ENCODE assay signal across 1 cellular context in the genomic region with DNA sequence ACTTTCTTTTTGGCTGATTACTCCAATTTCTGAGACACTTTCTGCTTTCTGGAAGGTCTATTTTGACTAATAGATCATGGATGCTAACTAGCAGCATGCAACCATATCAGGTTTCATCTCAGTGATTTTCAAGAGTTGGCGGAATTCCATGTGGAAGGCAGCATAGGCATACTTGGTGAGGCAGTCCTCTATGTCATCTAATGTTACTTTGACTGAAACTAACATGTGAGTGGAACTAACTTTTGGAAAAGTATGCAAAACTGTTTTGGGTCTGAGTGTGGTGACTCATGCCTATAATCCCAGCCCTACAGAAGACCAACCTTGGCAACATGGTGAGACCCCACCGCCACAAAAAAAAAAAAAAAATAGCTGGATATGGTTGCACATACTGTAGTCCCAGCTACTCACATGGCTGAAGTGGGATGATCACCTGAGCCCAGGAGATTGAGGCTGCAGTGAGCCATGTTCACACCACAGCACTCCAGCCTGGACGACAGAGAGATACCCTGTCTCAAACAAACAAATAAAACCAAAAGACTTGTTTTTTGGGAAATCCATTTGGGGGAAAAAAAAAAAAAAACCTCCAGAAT.
TF ChIP-seq lines count a peak whose summit lies in the region.

No MANE protein-coding gene starts in this region.

TF ChIP-seq in HEK293, 187 proteins besides CTCF, POLR2A, EP300 and RAD21 (continued from another document):
- TF ChIP-seq MZF1 (tag by site-specific recombination; IDR thresholded peaks at IDR 0.05; ENCODE audit: borderline replicate concordance) = no peak
- no peak for TF ChIP-seq ZNF549 (tag by site-specific recombination; IDR thresholded peaks at IDR 0.05)
- TF ChIP-seq PRDM2 (tag by site-specific recombination; IDR thresholded peaks at IDR 0.05; ENCODE audit: borderline replicate concordance) = no peak
- no peak for TF ChIP-seq ZNF580 (tag by site-specific recombination; IDR thresholded peaks at IDR 0.05)
- no peak for TF ChIP-seq ZNF211 (tag by site-specific recombination; IDR thresholded peaks at IDR 0.05; ENCODE audit: low read depth)
- TF ChIP-seq GLI4 (tag by site-specific recombination; IDR thresholded peaks at IDR 0.05) = no peak
- TF ChIP-seq ZBTB7A (tag by site-specific recombination; IDR thresholded peaks at IDR 0.05; ENCODE audit: low read depth) = no peak
- no peak for TF ChIP-seq ZNF292 (tag by site-specific recombination; IDR thresholded peaks at IDR 0.05; ENCODE audit: borderline replicate concordance, low read depth)
- TF ChIP-seq IKZF3 (tag by site-specific recombination; IDR thresholded peaks at IDR 0.05) = no peak
- no peak for TF ChIP-seq ZNF768 (tag by site-specific recombination; IDR thresholded peaks at IDR 0.05)
- TF ChIP-seq, protein P1, sequence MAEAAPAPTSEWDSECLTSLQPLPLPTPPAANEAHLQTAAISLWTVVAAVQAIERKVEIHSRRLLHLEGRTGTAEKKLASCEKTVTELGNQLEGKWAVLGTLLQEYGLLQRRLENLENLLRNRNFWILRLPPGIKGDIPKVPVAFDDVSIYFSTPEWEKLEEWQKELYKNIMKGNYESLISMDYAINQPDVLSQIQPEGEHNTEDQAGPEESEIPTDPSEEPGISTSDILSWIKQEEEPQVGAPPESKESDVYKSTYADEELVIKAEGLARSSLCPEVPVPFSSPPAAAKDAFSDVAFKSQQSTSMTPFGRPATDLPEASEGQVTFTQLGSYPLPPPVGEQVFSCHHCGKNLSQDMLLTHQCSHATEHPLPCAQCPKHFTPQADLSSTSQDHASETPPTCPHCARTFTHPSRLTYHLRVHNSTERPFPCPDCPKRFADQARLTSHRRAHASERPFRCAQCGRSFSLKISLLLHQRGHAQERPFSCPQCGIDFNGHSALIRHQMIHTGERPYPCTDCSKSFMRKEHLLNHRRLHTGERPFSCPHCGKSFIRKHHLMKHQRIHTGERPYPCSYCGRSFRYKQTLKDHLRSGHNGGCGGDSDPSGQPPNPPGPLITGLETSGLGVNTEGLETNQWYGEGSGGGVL (tag by site-specific recombination; IDR thresholded peaks at IDR 0.05) = no peak
- no peak for TF ChIP-seq ZNF530 (tag by site-specific recombination; IDR thresholded peaks at IDR 0.05; ENCODE audit: low read depth)
- TF ChIP-seq ZNF658 (tag by site-specific recombination; IDR thresholded peaks at IDR 0.05) = no peak
- no peak for TF ChIP-seq ZNF140 (tag by site-specific recombination; IDR thresholded peaks at IDR 0.05)
- no peak for TF ChIP-seq ZNF266 (tag by site-specific recombination; IDR thresholded peaks at IDR 0.05; ENCODE audit: low read depth)
- peak; percentile 48; the same call in 1 of the 2 replicates for TF ChIP-seq ZNF660 (tag by site-specific recombination; IDR thresholded peaks at IDR 0.05)
- no peak for TF ChIP-seq ZSCAN23 (tag by site-specific recombination; IDR thresholded peaks at IDR 0.05)
- no peak for TF ChIP-seq WT1 (tag by site-specific recombination; IDR thresholded peaks at IDR 0.05)
- TF ChIP-seq ZNF37A (tag by site-specific recombination; IDR thresholded peaks at IDR 0.05) = no peak
- no peak for TF ChIP-seq MEIS1 (CRISPR knock-in tag; IDR thresholded peaks at IDR 0.05; ENCODE audit: borderline replicate concordance)
- no peak for TF ChIP-seq REPIN1 (tag by site-specific recombination; IDR thresholded peaks at IDR 0.05; ENCODE audit: low read depth)
- TF ChIP-seq, protein P2, sequence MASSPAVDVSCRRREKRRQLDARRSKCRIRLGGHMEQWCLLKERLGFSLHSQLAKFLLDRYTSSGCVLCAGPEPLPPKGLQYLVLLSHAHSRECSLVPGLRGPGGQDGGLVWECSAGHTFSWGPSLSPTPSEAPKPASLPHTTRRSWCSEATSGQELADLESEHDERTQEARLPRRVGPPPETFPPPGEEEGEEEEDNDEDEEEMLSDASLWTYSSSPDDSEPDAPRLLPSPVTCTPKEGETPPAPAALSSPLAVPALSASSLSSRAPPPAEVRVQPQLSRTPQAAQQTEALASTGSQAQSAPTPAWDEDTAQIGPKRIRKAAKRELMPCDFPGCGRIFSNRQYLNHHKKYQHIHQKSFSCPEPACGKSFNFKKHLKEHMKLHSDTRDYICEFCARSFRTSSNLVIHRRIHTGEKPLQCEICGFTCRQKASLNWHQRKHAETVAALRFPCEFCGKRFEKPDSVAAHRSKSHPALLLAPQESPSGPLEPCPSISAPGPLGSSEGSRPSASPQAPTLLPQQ (tag by site-specific recombination; IDR thresholded peaks at IDR 0.05) = 0 out of 2 replicates have a peak, but pooled peaks have one; percentile 26
- no peak for TF ChIP-seq TCF7L2 (IDR thresholded peaks at IDR 0.05; ENCODE audit: borderline replicate concordance, low read depth, low read length)
- TF ChIP-seq, protein P3, sequence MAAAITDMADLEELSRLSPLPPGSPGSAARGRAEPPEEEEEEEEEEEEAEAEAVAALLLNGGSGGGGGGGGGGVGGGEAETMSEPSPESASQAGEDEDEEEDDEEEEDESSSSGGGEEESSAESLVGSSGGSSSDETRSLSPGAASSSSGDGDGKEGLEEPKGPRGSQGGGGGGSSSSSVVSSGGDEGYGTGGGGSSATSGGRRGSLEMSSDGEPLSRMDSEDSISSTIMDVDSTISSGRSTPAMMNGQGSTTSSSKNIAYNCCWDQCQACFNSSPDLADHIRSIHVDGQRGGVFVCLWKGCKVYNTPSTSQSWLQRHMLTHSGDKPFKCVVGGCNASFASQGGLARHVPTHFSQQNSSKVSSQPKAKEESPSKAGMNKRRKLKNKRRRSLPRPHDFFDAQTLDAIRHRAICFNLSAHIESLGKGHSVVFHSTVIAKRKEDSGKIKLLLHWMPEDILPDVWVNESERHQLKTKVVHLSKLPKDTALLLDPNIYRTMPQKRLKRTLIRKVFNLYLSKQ (tag by site-specific recombination; IDR thresholded peaks at IDR 0.05; ENCODE audit: borderline replicate concordance) = no peak
- TF ChIP-seq, protein P4, sequence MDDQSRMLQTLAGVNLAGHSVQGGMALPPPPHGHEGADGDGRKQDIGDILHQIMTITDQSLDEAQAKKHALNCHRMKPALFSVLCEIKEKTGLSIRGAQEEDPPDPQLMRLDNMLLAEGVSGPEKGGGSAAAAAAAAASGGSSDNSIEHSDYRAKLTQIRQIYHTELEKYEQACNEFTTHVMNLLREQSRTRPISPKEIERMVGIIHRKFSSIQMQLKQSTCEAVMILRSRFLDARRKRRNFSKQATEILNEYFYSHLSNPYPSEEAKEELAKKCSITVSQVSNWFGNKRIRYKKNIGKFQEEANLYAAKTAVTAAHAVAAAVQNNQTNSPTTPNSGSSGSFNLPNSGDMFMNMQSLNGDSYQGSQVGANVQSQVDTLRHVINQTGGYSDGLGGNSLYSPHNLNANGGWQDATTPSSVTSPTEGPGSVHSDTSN (CRISPR knock-in tag; IDR thresholded peaks at IDR 0.05) = no peak
- TF ChIP-seq ZNF146 (tag by site-specific recombination; IDR thresholded peaks at IDR 0.05) = no peak
- TF ChIP-seq ZNF248 (tag by site-specific recombination; IDR thresholded peaks at IDR 0.05) = no peak
